In the genomic region with DNA sequence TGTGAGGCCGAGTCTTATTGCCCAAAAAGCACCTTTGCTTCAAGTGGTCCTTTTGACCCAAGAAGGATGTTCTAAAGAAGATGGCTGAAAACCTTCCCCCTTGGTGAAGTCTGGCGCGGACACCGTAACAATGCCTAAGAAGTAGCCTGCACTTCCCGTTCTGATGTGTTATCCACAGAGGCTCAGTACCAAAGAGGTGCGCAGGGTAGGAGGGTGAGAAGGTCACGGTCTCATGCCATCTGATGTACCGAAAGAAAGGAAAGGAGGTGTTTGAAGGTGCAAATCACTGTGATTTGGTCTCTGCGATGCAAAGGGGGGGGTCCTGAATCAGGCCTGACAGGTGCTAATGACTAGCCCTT, we compare ENCODE assay signal across 20 cellular contexts. TPM values are rescaled to one million over a fixed set of nuclear protein-coding genes. Genes with fewer than 3 reads are reported as not detected.
DNase-seq lines count a peak whose midpoint lies in the region; ATAC-seq lines count a peak whose summit lies in the region.
"Had no signal": no experiment of that assay in that cellular context is flagged by ENCODE, and none has a peak within 500 bp of the region (broad histone marks: within the 10 kb centered on the region; RNA-seq: fewer than 3 reads in every experiment).

No MANE protein-coding gene starts in this region.

- H3K4me1 Mint-ChIP-seq in activated naive CD4-positive, alpha-beta T cell treated with anti-CD3 and anti-CD28 coated beads, Interleukin-2, amount 10 ng/mL, durations not matched to agents 7 days and 5 days, result peaks cover 6% of the 10 kb centered on the region
- peaks cover 6% of the 10 kb centered on the region for H3K4me1 Mint-ChIP-seq in dendritic cell treated with granulocyte-macrophage colony-stimulating factor and Interleukin-4, amounts not matched to agents 40 ng/mL and 50 ng/mL, for 4 days (ENCODE audit: low read depth)
- peaks cover 17% of the 10 kb centered on the region for H3K4me1 Mint-ChIP-seq in stimulated activated effector memory CD8-positive, alpha-beta T cell treated with anti-CD3 and anti-CD28 coated beads, Interleukin-12 subunit alpha, Interleukin-12 subunit beta, amount 100 ng/mL, for 72 hours

- ATAC-seq in GM21390 (IDR thresholded peaks at IDR 0.05; ENCODE audit: unreplicated experiment), result peak; percentile 10
- ATAC-seq in stimulated activated effector memory CD8-positive, alpha-beta T cell treated with anti-CD3 and anti-CD28 coated beads, Interleukin-12 subunit alpha, Interleukin-12 subunit beta, amount 100 ng/mL, for 72 hours, result no peak
- no peak for ATAC-seq in HG03439 (IDR thresholded peaks at IDR 0.05; ENCODE audit: unreplicated experiment)
- ATAC-seq: left cardiac atrium had no signal

- intact Hi-C loops in dendritic cell treated with granulocyte-macrophage colony-stimulating factor and Interleukin-4, amounts not matched to agents 40 ng/mL and 50 ng/mL, for 4 days (cut with micrococcal nuclease), result no loop called here

- H3K27ac Mint-ChIP-seq in activated naive CD4-positive, alpha-beta T cell treated with anti-CD3 and anti-CD28 coated beads, Interleukin-2, amount 10 ng/mL, durations not matched to agents 7 days and 5 days, result peak overlapping the region; percentile 47
- peak overlapping the region; percentile 15 for H3K27ac Mint-ChIP-seq in dendritic cell treated with granulocyte-macrophage colony-stimulating factor and Interleukin-4, amounts not matched to agents 40 ng/mL and 50 ng/mL, for 4 days
- H3K27ac Mint-ChIP-seq in stimulated activated effector memory CD8-positive, alpha-beta T cell treated with anti-CD3 and anti-CD28 coated beads, Interleukin-12 subunit alpha, Interleukin-12 subunit beta, amount 100 ng/mL, for 72 hours, result peak overlapping the region; percentile 90

- CTCF ChIA-PET in activated naive CD4-positive, alpha-beta T cell treated with anti-CD3 and anti-CD28 coated beads, Interleukin-2, amount 10 ng/mL, durations not matched to agents 7 days and 5 days (lab: Charles Lee), result no interaction called here

- H3K9me3 Mint-ChIP-seq in activated naive CD4-positive, alpha-beta T cell treated with anti-CD3 and anti-CD28 coated beads, Interleukin-2, amount 10 ng/mL, durations not matched to agents 7 days and 5 days, result no peaks in the 10 kb centered on the region
- no peaks in the 10 kb centered on the region for H3K9me3 Mint-ChIP-seq in dendritic cell treated with granulocyte-macrophage colony-stimulating factor and Interleukin-4, amounts not matched to agents 40 ng/mL and 50 ng/mL, for 4 days
- no peaks in the 10 kb centered on the region for H3K9me3 Mint-ChIP-seq in stimulated activated effector memory CD8-positive, alpha-beta T cell treated with anti-CD3 and anti-CD28 coated beads, Interleukin-12 subunit alpha, Interleukin-12 subunit beta, amount 100 ng/mL, for 72 hours

- peaks cover 44% of the 10 kb centered on the region for H3K36me3 Mint-ChIP-seq in activated naive CD4-positive, alpha-beta T cell treated with anti-CD3 and anti-CD28 coated beads, Interleukin-2, amount 10 ng/mL, durations not matched to agents 7 days and 5 days
- H3K36me3 Mint-ChIP-seq in dendritic cell treated with granulocyte-macrophage colony-stimulating factor and Interleukin-4, amounts not matched to agents 40 ng/mL and 50 ng/mL, for 4 days (ENCODE audit: low read depth), result peaks cover 92% of the 10 kb centered on the region
- peaks cover 97% of the 10 kb centered on the region for H3K36me3 Mint-ChIP-seq in stimulated activated effector memory CD8-positive, alpha-beta T cell treated with anti-CD3 and anti-CD28 coated beads, Interleukin-12 subunit alpha, Interleukin-12 subunit beta, amount 100 ng/mL, for 72 hours

- H3K27me3 Mint-ChIP-seq in activated naive CD4-positive, alpha-beta T cell treated with anti-CD3 and anti-CD28 coated beads, Interleukin-2, amount 10 ng/mL, durations not matched to agents 7 days and 5 days, result no peaks in the 10 kb centered on the region
- H3K27me3 Mint-ChIP-seq in dendritic cell treated with granulocyte-macrophage colony-stimulating factor and Interleukin-4, amounts not matched to agents 40 ng/mL and 50 ng/mL, for 4 days, result no peaks in the 10 kb centered on the region

- DNase-seq in activated naive CD4-positive, alpha-beta T cell treated with anti-CD3 and anti-CD28 coated beads, Interleukin-2, amount 10 ng/mL, durations not matched to agents 7 days and 5 days, result no peak
- no peak for DNase-seq in activated naive CD4-positive, alpha-beta T cell (lab: John Stamatoyannopoulos, UW)
- no peak for DNase-seq in stimulated activated effector memory CD8-positive, alpha-beta T cell treated with anti-CD3 and anti-CD28 coated beads, Interleukin-12 subunit alpha, Interleukin-12 subunit beta, amount 100 ng/mL, for 72 hours (ENCODE audit: low spot score in 2 of 2)
- DNase-seq in A172 (ENCODE audit: low spot score), result no peak
- no peak for DNase-seq in stimulated activated CD4-positive, alpha-beta T cell treated with anti-CD3 and anti-CD28 coated beads, Interleukin-2, amount 100 ng/mL, for 24 hours
- DNase-seq: ACHN; activated CD4-positive, alpha-beta T cell treated with anti-CD3 and anti-CD28 coated beads for 4 hours; activated naive CD4-positive, alpha-beta T cell treated with anti-CD3 and anti-CD28 coated beads, Interleukin-2, amount 50 U/mL, for 16 hours; aorta; DMS53; hypothalamus; left cardiac atrium; NCI-H1048; NCI-H82; pancreas; stimulated activated CD4-positive, alpha-beta T cell treated with anti-CD3 and anti-CD28 coated beads, Interleukin-1b, Interleukin-23, amount 100 ng/mL, for 48 hours; thyroid gland had no signal

- no peak overlapping the region for H3K4me3 Mint-ChIP-seq in activated naive CD4-positive, alpha-beta T cell treated with anti-CD3 and anti-CD28 coated beads, Interleukin-2, amount 10 ng/mL, durations not matched to agents 7 days and 5 days
- no peak overlapping the region for H3K4me3 Mint-ChIP-seq in dendritic cell treated with granulocyte-macrophage colony-stimulating factor and Interleukin-4, amounts not matched to agents 40 ng/mL and 50 ng/mL, for 4 days
- no peak overlapping the region for H3K4me3 Mint-ChIP-seq in stimulated activated effector memory CD8-positive, alpha-beta T cell treated with anti-CD3 and anti-CD28 coated beads, Interleukin-12 subunit alpha, Interleukin-12 subunit beta, amount 100 ng/mL, for 72 hours

RNA-seq across cellular contexts. Expression of gene PEBP1, which starts 9.9 kb away (rescaled TPM):
- 325 and 341 TPM in 2 replicates for total RNA-seq in A172 (2014; rRNA removed; shearing (Covaris generic))

RNA-seq across cellular contexts. Expression of gene VSIG10, which starts 42.0 kb away (rescaled TPM):
- total RNA-seq in A172 (2014; rRNA removed; shearing (Covaris generic)), result 14.8 and 21.9 TPM in 2 replicates

Comparison
In these comparisons a context has a peak if more than half of its experiments do, and no peak if none do; other contexts are left out.
1. H3K27ac Mint-ChIP-seq: peak in every context shown above with its lines; median percentile 90 in stimulated activated effector memory CD8-positive, alpha-beta T cell treated with anti-CD3 and anti-CD28 coated beads, Interleukin-12 subunit alpha, Interleukin-12 subunit beta, amount 100 ng/mL, for 72 hours; 47 in activated naive CD4-positive, alpha-beta T cell treated with anti-CD3 and anti-CD28 coated beads, Interleukin-2, amount 10 ng/mL, durations not matched to agents 7 days and 5 days; 15 in dendritic cell treated with granulocyte-macrophage colony-stimulating factor and Interleukin-4, amounts not matched to agents 40 ng/mL and 50 ng/mL, for 4 days.